In genomic region chr3:178001670-178002101, GRCh38 we compare ENCODE assay signal across 8 cellular contexts.
DNase-seq lines count a peak whose midpoint lies in the region; ATAC-seq, FAIRE-seq and TF ChIP-seq lines count a peak whose summit lies in the region.

No MANE protein-coding gene starts in this region.

- peaks cover 0 to 5% (median 0%) of the 10 kb centered on the region in 4 donors for H3K36me3 ChIP-seq in liver (ENCODE audit: control insufficient read depth in 4 of 4, insufficient read depth in 3 of 4, low read depth in 1 of 4, low read length in 3 of 4)
- no peaks in the 10 kb centered on the region for H3K36me3 ChIP-seq in HepG2 (replicated peaks in 1 of 2; ENCODE audit: control insufficient read depth in 1 of 2, insufficient read depth in 2 of 2, low read length in 2 of 2)
- no peaks in the 10 kb centered on the region for H3K36me3 ChIP-seq in upper lobe of right lung

- peaks cover 0 to 2% (median 0%) of the 10 kb centered on the region in 4 donors for H3K9me3 ChIP-seq in liver (ENCODE audit: control insufficient read depth in 4 of 4, low read length in 3 of 4)
- H3K9me3 ChIP-seq in HepG2 (ENCODE audit: low read length): no peaks in the 10 kb centered on the region
- peaks cover 5% of the 10 kb centered on the region for H3K9me3 ChIP-seq in upper lobe of right lung

- ATAC-seq in HepG2: no peak
- ATAC-seq in HG03108 (IDR thresholded peaks at IDR 0.05; ENCODE audit: unreplicated experiment): peak; percentile 90
- peak; percentile 80 for ATAC-seq in upper lobe of right lung

- peaks cover 28% of the 10 kb centered on the region for H3K36me3 Mint-ChIP-seq in activated T-cell treated with anti-CD3 and anti-CD28 coated beads, Interleukin-2, amount 50 U/mL, for 24 hours (ENCODE audit: low read depth)

- H3K9ac ChIP-seq in liver (ENCODE audit: low read depth in 1 of 2, low read length in 2 of 2) (peak overlapping the region in 1 of 2 donors; percentile 2), HepG2 (ENCODE audit: insufficient read depth, low read depth, low read length) (no peak overlapping the region)

- POLR2A ChIA-PET in HepG2 (lab: Yijun Ruan, JAX): no interaction called here

- no peaks in the 10 kb centered on the region for H3K27me3 Mint-ChIP-seq in activated T-cell treated with anti-CD3 and anti-CD28 coated beads, Interleukin-2, amount 50 U/mL, for 24 hours

- no peak overlapping the region for H3K4me2 ChIP-seq in HepG2 (ENCODE audit: low read depth, low read length)

- no peak overlapping the region for H3K4me3 Mint-ChIP-seq in activated T-cell treated with anti-CD3 and anti-CD28 coated beads, Interleukin-2, amount 50 U/mL, for 24 hours

- intact Hi-C loops in HepG2 (cut with micrococcal nuclease; ENCODE audit: unreplicated experiment): no loop called here
- intact Hi-C loops in upper lobe of right lung (cut with DNase I): no loop called here

- CTCF ChIA-PET in HepG2 (lab: Yijun Ruan, JAX; ENCODE audit: low intra/inter-chr PET ratio, low total read pairs): no interaction called here

- DNase-seq in HepG2 (ENCODE audit: low spot score) (no peak), upper lobe of right lung (no peak), Ammon's horn (ENCODE audit: low spot score) (no peak), hippocampal formation (lab: John Stamatoyannopoulos, UW) (no peak), GM13977 (ENCODE audit: low spot score) (no peak)
- DNase-seq in activated T-cell treated with anti-CD3 and anti-CD28 coated beads, Interleukin-2, amount 50 U/mL, for 24 hours: peak; percentile 45

- H3K4me1 ChIP-seq in liver (ENCODE audit: control insufficient read depth in 4 of 4, insufficient read depth in 4 of 4, low read length in 3 of 4) (no peaks in the 10 kb centered on the region), HepG2 (ENCODE audit: insufficient read depth, low read length) (no peaks in the 10 kb centered on the region), upper lobe of right lung (no peaks in the 10 kb centered on the region)

- no peak for FAIRE-seq in HepG2 (lab: Jason Lieb, UNC)

- TF ChIP-seq CTCF in liver (IDR thresholded peaks at IDR 0.05; ENCODE audit: low read depth, low read length, missing input control) (no peak), HepG2 (CRISPR knock-in tag; IDR thresholded peaks at IDR 0.05) (no peak), upper lobe of right lung (IDR thresholded peaks at IDR 0.05) (no peak), GM13977 (IDR thresholded peaks at IDR 0.05; ENCODE audit: extremely low read depth, insufficient read depth, missing control alignments) (no peak)

- no peak for TF ChIP-seq EP300 in HepG2 (IDR thresholded peaks at IDR 0.05; ENCODE audit: low read depth in 2 of 2, low read length in 2 of 2)
- no peak for TF ChIP-seq EP300 in HepG2 (CRISPR knock-in tag; IDR thresholded peaks at IDR 0.05; ENCODE audit: borderline replicate concordance)

- H3K4me3 ChIP-seq in liver (ENCODE audit: low read depth in 1 of 3, low read length in 3 of 3): no peak overlapping the region
- H3K4me3 ChIP-seq in HepG2 (replicated peaks in 1 of 3; ENCODE audit: insufficient read depth in 1 of 3, low read depth in 2 of 3, low read length in 3 of 3): no peak overlapping the region
- H3K4me3 ChIP-seq in upper lobe of right lung: no peak overlapping the region

- H3K79me2 ChIP-seq in HepG2 (ENCODE audit: insufficient read depth, low read length): no peaks in the 10 kb centered on the region

- peaks cover 24% of the 10 kb centered on the region for H3K9me3 Mint-ChIP-seq in activated T-cell treated with anti-CD3 and anti-CD28 coated beads, Interleukin-2, amount 50 U/mL, for 24 hours

- BruUV-seq in HepG2 (replicated peaks; lab: Mats Ljungman, UMichigan): no TSS peak

- no peaks in the 10 kb centered on the region for H4K20me1 ChIP-seq in HepG2 (ENCODE audit: insufficient read depth, low read length)

- no peak overlapping the region for H2AFZ ChIP-seq in HepG2 (ENCODE audit: low read length)

- in situ Hi-C loops in HepG2 (cut with HindIII; ENCODE audit: extremely low pct_ligation_motif_present, low pct_unique_long_range_greater_than_20kb) (no loop called here), GM13977 (cut with MboI; ENCODE audit: low pct_unique_long_range_greater_than_20kb, low sequenced_read_pairs, unreplicated experiment) (no loop called here)

- no peak for TF ChIP-seq POLR2A in HepG2 (IDR thresholded peaks at IDR 0.05; ENCODE audit: insufficient read depth in 1 of 2, low read depth in 2 of 2, low read length in 2 of 2)

- no peak for TF ChIP-seq RAD21 in liver (IDR thresholded peaks at IDR 0.05)
- TF ChIP-seq RAD21 in HepG2 (CRISPR knock-in tag; IDR thresholded peaks at IDR 0.05): no peak

- 89% methylated on average over 1 of the region's 1 CpG for WGBS in liver
- WGBS in HepG2 (ENCODE audit: low lambda C conversion rate): 14% methylated on average over 1 of the region's 1 CpG

- H3K4me1 Mint-ChIP-seq in activated T-cell treated with anti-CD3 and anti-CD28 coated beads, Interleukin-2, amount 50 U/mL, for 24 hours (ENCODE audit: low read depth): peaks cover 61% of the 10 kb centered on the region

- no peaks in the 10 kb centered on the region for H3K27me3 ChIP-seq in liver (ENCODE audit: control insufficient read depth in 4 of 4, insufficient read depth in 4 of 4, low read length in 3 of 4)
- no peaks in the 10 kb centered on the region for H3K27me3 ChIP-seq in HepG2 (ENCODE audit: control insufficient read depth in 1 of 2, insufficient read depth in 2 of 2, low read length in 2 of 2)
- no peaks in the 10 kb centered on the region for H3K27me3 ChIP-seq in upper lobe of right lung

- H3K27ac Mint-ChIP-seq in activated T-cell treated with anti-CD3 and anti-CD28 coated beads, Interleukin-2, amount 50 U/mL, for 24 hours: peak overlapping the region; percentile 63

- H3K27ac ChIP-seq in liver (ENCODE audit: low read depth in 1 of 2, low read length in 2 of 2) (peak overlapping the region; percentile 28 to 54), HepG2 (ENCODE audit: extremely low read length, insufficient read depth, low read length) (no peak overlapping the region), upper lobe of right lung (no peak overlapping the region)

TF ChIP-seq in liver, 16 proteins besides CTCF, POLR2A, EP300 and RAD21 (continues in another document):
- TF ChIP-seq MAX (IDR thresholded peaks at IDR 0.05) (no peak), EGR1 (IDR thresholded peaks at IDR 0.05; ENCODE audit: low read depth in 2 of 2) (no peak), YY1 (IDR thresholded peaks at IDR 0.05) (no peak), SP1 (IDR thresholded peaks at IDR 0.05) (no peak), HNF4G (IDR thresholded peaks at IDR 0.05) (no peak), FOXA1 (IDR thresholded peaks at IDR 0.05) (no peak), NR2F2 (IDR thresholded peaks at IDR 0.05) (no peak)
- TF ChIP-seq, protein P1, sequence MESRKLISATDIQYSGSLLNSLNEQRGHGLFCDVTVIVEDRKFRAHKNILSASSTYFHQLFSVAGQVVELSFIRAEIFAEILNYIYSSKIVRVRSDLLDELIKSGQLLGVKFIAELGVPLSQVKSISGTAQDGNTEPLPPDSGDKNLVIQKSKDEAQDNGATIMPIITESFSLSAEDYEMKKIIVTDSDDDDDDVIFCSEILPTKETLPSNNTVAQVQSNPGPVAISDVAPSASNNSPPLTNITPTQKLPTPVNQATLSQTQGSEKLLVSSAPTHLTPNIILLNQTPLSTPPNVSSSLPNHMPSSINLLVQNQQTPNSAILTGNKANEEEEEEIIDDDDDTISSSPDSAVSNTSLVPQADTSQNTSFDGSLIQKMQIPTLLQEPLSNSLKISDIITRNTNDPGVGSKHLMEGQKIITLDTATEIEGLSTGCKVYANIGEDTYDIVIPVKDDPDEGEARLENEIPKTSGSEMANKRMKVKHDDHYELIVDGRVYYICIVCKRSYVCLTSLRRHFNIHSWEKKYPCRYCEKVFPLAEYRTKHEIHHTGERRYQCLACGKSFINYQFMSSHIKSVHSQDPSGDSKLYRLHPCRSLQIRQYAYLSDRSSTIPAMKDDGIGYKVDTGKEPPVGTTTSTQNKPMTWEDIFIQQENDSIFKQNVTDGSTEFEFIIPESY (IDR thresholded peaks at IDR 0.05): no peak

TF ChIP-seq in HepG2, 621 proteins besides CTCF, POLR2A, EP300 and RAD21:
- TF ChIP-seq TEF (CRISPR knock-in tag; IDR thresholded peaks at IDR 0.05) (no peak), SMYD3 (CRISPR knock-in tag; IDR thresholded peaks at IDR 0.05) (no peak)

Comparison
In these comparisons a context has a peak if more than half of its experiments do, and no peak if none do; other contexts are left out.
1. H3K27ac ChIP-seq: peak in liver (2 of 2); none in HepG2 (single experiment) and upper lobe of right lung (single experiment).